In genomic region chr1:109996476-109996875, GRCh38 we compare ENCODE assay signal across 16 cellular contexts. TPM values are rescaled to one million over a fixed set of nuclear protein-coding genes. Genes with fewer than 3 reads are reported as not detected.
DNase-seq lines count a peak whose midpoint lies in the region; TF ChIP-seq lines count a peak whose summit lies in the region.
"Had no signal": no experiment of that assay in that cellular context is flagged by ENCODE, and none has a peak within 500 bp of the region (broad histone marks: within the 10 kb centered on the region; RNA-seq: fewer than 3 reads in every experiment).

No MANE protein-coding gene starts in this region.

- peaks cover 2% of the 10 kb centered on the region; the same call in 1 of the 2 replicates for H3K4me1 ChIP-seq in Karpas-422 (ENCODE audit: low read length)

- DNase-seq in M059J (ENCODE audit: low read depth) (peak; percentile 89), brain microvascular endothelial cell (peak; percentile 69), iris pigment epithelial cell (ENCODE audit: low read depth) (peak; percentile 91), COLO668 (lab: John Stamatoyannopoulos, UW; ENCODE audit: unreplicated experiment) (no peak), Karpas-422 (no peak)
- no peak for DNase-seq in T-helper 2 cell treated with Interferon-gamma antibody and Interleukin-4, amounts not matched to agents 5 μg/mL and 100 μg/mL, for 36 hours (ENCODE audit: low spot score)
- DNase-seq: activated T-cell treated with anti-CD3 and anti-CD28 coated beads, Interleukin-2, amount 50 U/mL, for 24 hours; GF-D8; NCI-H2081; NCI-H524 treated with DMSO at 0.1 percent for 48 hours; pancreas; stimulated activated CD4-positive, alpha-beta T cell treated with anti-CD3 and anti-CD28 coated beads, Interleukin-4, amount 100 ng/mL, for 1 hour; testis had no signal

- H3K9me3 Mint-ChIP-seq in T-helper 2 cell treated with Interferon-gamma antibody and Interleukin-4, amounts not matched to agents 5 μg/mL and 100 μg/mL, for 36 hours: no peaks in the 10 kb centered on the region
- H3K9me3 Mint-ChIP-seq: activated T-cell treated with anti-CD3 and anti-CD28 coated beads, Interleukin-2, amount 50 U/mL, for 24 hours had no signal

- peaks cover 4% of the 10 kb centered on the region; the same call in 1 of the 2 replicates for H4K20me1 ChIP-seq in Karpas-422 (ENCODE audit: insufficient read depth, low read depth, low read length)

- no peak overlapping the region for H2AFZ ChIP-seq in Karpas-422 (ENCODE audit: low read length)

- no peaks in the 10 kb centered on the region for H3K9me2 ChIP-seq in Karpas-422 (replicated peaks; ENCODE audit: insufficient read depth, low read length)

- H3K9me3 ChIP-seq in Karpas-422 (ENCODE audit: low read length): no peaks in the 10 kb centered on the region
- H3K9me3 ChIP-seq: breast epithelium, pancreas, testis had no signal

- no peak for TF ChIP-seq CTCF in brain microvascular endothelial cell (IDR thresholded peaks at IDR 0.05; ENCODE audit: low read depth, low read length, missing control alignments)

- in situ Hi-C loops in brain microvascular endothelial cell (cut with HindIII; ENCODE audit: low pct_ligation_motif_present, low sequenced_read_pairs): no loop called here

- H3K4me2 ChIP-seq in Karpas-422 (ENCODE audit: low read depth, low read length, poor library complexity, severe bottlenecking): no peak overlapping the region

- no peak overlapping the region for H3K9ac ChIP-seq in Karpas-422 (ENCODE audit: low read length)

- no peak overlapping the region for H3K27ac Mint-ChIP-seq in T-helper 2 cell treated with Interferon-gamma antibody and Interleukin-4, amounts not matched to agents 5 μg/mL and 100 μg/mL, for 36 hours
- H3K27ac Mint-ChIP-seq: activated naive CD8-positive, alpha-beta T cell; activated T-cell treated with anti-CD3 and anti-CD28 coated beads, Interleukin-2, amount 50 U/mL, for 24 hours had no signal

- no peaks in the 10 kb centered on the region for H3K27me3 ChIP-seq in brain microvascular endothelial cell (replicated peaks)
- no peaks in the 10 kb centered on the region for H3K27me3 ChIP-seq in Karpas-422 (ENCODE audit: low read length)
- H3K27me3 ChIP-seq: breast epithelium, pancreas, testis had no signal

- H3K36me3 Mint-ChIP-seq in T-helper 2 cell treated with Interferon-gamma antibody and Interleukin-4, amounts not matched to agents 5 μg/mL and 100 μg/mL, for 36 hours (ENCODE audit: low read depth): peaks cover 6% of the 10 kb centered on the region

- no peaks in the 10 kb centered on the region for H3K27me3 Mint-ChIP-seq in T-helper 2 cell treated with Interferon-gamma antibody and Interleukin-4, amounts not matched to agents 5 μg/mL and 100 μg/mL, for 36 hours (ENCODE audit: low read depth)
- H3K27me3 Mint-ChIP-seq: activated naive CD8-positive, alpha-beta T cell; activated T-cell treated with anti-CD3 and anti-CD28 coated beads, Interleukin-2, amount 50 U/mL, for 24 hours had no signal

- H3K27ac ChIP-seq in brain microvascular endothelial cell: peak overlapping the region; percentile 5
- peak overlapping the region; percentile 82 for H3K27ac ChIP-seq in temporal lobe (ENCODE audit: low read depth, low read length)
- no peak overlapping the region for H3K27ac ChIP-seq in Karpas-422 (ENCODE audit: low read length)
- H3K27ac ChIP-seq: breast epithelium, pancreas had no signal

- H3K36me3 ChIP-seq in brain microvascular endothelial cell (replicated peaks): peaks cover 8% of the 10 kb centered on the region
- no peaks in the 10 kb centered on the region for H3K36me3 ChIP-seq in Karpas-422 (ENCODE audit: insufficient read depth, low read length)
- H3K36me3 ChIP-seq: breast epithelium, pancreas had no signal

- H3K79me2 ChIP-seq in Karpas-422 (ENCODE audit: low read length): peaks cover 69% of the 10 kb centered on the region

- peaks cover 10% of the 10 kb centered on the region for H3K4me1 Mint-ChIP-seq in T-helper 2 cell treated with Interferon-gamma antibody and Interleukin-4, amounts not matched to agents 5 μg/mL and 100 μg/mL, for 36 hours (ENCODE audit: low read depth)

- no peak overlapping the region for H3K4me3 Mint-ChIP-seq in T-helper 2 cell treated with Interferon-gamma antibody and Interleukin-4, amounts not matched to agents 5 μg/mL and 100 μg/mL, for 36 hours
- H3K4me3 Mint-ChIP-seq: activated naive CD8-positive, alpha-beta T cell; activated T-cell treated with anti-CD3 and anti-CD28 coated beads, Interleukin-2, amount 50 U/mL, for 24 hours had no signal

- H3K4me3 ChIP-seq in brain microvascular endothelial cell (ENCODE audit: low read depth, low read length) (no peak overlapping the region), Karpas-422 (ENCODE audit: low read length) (no peak overlapping the region)
- H3K4me3 ChIP-seq: breast epithelium, pancreas, testis had no signal

RNA-seq across cellular contexts. Expression of gene AHCYL1, which starts 11.9 kb away (rescaled TPM):
- 40.6 and 64.3 TPM in 2 replicates for total RNA-seq in M059J (2014; rRNA removed; shearing (Covaris generic))
- total RNA-seq in temporal lobe: 24.8 TPM
- total RNA-seq in Karpas-422 (2014; rRNA removed; shearing (Covaris generic); ENCODE audit: low replicate concordance): 29.5 and 34.0 TPM in 2 replicates

RNA-seq across cellular contexts. Expression of gene STRIP1, which starts 37.9 kb away (rescaled TPM):
- 28.6 and 30.3 TPM in 2 replicates for total RNA-seq in M059J (2014; rRNA removed; shearing (Covaris generic))
- 87.3 TPM for total RNA-seq in temporal lobe
- 35.3 and 53.8 TPM in 2 replicates for total RNA-seq in Karpas-422 (2014; rRNA removed; shearing (Covaris generic); ENCODE audit: low replicate concordance)

Comparison
In these comparisons a context has a peak if more than half of its experiments do, and no peak if none do; other contexts are left out.
1. DNase-seq: peak in M059J (single experiment), brain microvascular endothelial cell (single experiment) and iris pigment epithelial cell (single experiment); none in T-helper 2 cell treated with Interferon-gamma antibody and Interleukin-4, amounts not matched to agents 5 μg/mL and 100 μg/mL, for 36 hours (single experiment), COLO668 (single experiment) and Karpas-422 (single experiment).